In genomic region chr5:149888280-149888679, GRCh38 we compare ENCODE assay signal across 22 cellular contexts. TPM values are rescaled to one million over a fixed set of nuclear protein-coding genes. Genes with fewer than 3 reads are reported as not detected.
"Had no signal": no experiment of that assay in that cellular context is flagged by ENCODE, and none has a peak within 500 bp of the region (broad histone marks: within the 10 kb centered on the region; RNA-seq: fewer than 3 reads in every experiment).

No MANE protein-coding gene starts in this region.

- H3K27ac ChIP-seq: gastrocnemius medialis, left lung, ovary, thoracic aorta had no signal

- H3K27ac Mint-ChIP-seq: activated CD4-positive, alpha-beta T cell treated with anti-CD3 and anti-CD28 coated beads, Interleukin-2, amount 10 ng/mL, durations not matched to agents 7 days and 5 days; activated naive CD4-positive, alpha-beta T cell treated with anti-CD3 and anti-CD28 coated beads, Interleukin-2, amount 10 ng/mL, durations not matched to agents 7 days and 5 days; activated naive CD8-positive, alpha-beta T cell treated with anti-CD3 and anti-CD28 coated beads, Interleukin-2, amount 50 U/mL, for 24 hours; naive thymus-derived CD4-positive, alpha-beta T cell; stimulated activated naive B cell treated with anti-CD40 and anti-IgM and Interleukin-4, amounts not matched to agents 10 μg/mL and 1 μg/mL and 100 μg/mL, for 72 hours had no signal

- H3K4me1 Mint-ChIP-seq: activated CD4-positive, alpha-beta T cell treated with anti-CD3 and anti-CD28 coated beads, Interleukin-2, amount 10 ng/mL, durations not matched to agents 7 days and 5 days; activated naive CD4-positive, alpha-beta T cell treated with anti-CD3 and anti-CD28 coated beads, Interleukin-2, amount 10 ng/mL, durations not matched to agents 7 days and 5 days; activated naive CD8-positive, alpha-beta T cell treated with anti-CD3 and anti-CD28 coated beads, Interleukin-2, amount 50 U/mL, for 24 hours; naive thymus-derived CD4-positive, alpha-beta T cell; stimulated activated naive B cell treated with anti-CD40 and anti-IgM and Interleukin-4, amounts not matched to agents 10 μg/mL and 1 μg/mL and 100 μg/mL, for 72 hours had no signal

- ATAC-seq: activated naive CD8-positive, alpha-beta T cell treated with anti-CD3 and anti-CD28 coated beads, Interleukin-2, amount 50 U/mL, for 24 hours; esophagus mucosa; gastrocnemius medialis; mucosa of descending colon; naive thymus-derived CD4-positive, alpha-beta T cell; sciatic nerve; stimulated activated naive B cell treated with anti-CD40 and anti-IgM and Interleukin-4, amounts not matched to agents 10 μg/mL and 1 μg/mL and 100 μg/mL, for 72 hours had no signal

- H3K36me3 Mint-ChIP-seq: activated naive CD4-positive, alpha-beta T cell treated with anti-CD3 and anti-CD28 coated beads, Interleukin-2, amount 10 ng/mL, durations not matched to agents 7 days and 5 days; stimulated activated naive B cell treated with anti-CD40 and anti-IgM and Interleukin-4, amounts not matched to agents 10 μg/mL and 1 μg/mL and 100 μg/mL, for 72 hours had no signal

- H3K27me3 ChIP-seq: gastrocnemius medialis, left lung, ovary, upper lobe of left lung had no signal

- H3K9me3 ChIP-seq: gastrocnemius medialis, left lung, mucosa of descending colon, ovary, thoracic aorta, upper lobe of left lung had no signal

- H3K4me3 ChIP-seq: gastrocnemius medialis, left lung, mucosa of descending colon, ovary, thoracic aorta, upper lobe of left lung had no signal

- H3K27me3 Mint-ChIP-seq: activated CD4-positive, alpha-beta T cell treated with anti-CD3 and anti-CD28 coated beads, Interleukin-2, amount 10 ng/mL, durations not matched to agents 7 days and 5 days had no signal

- H3K4me1 ChIP-seq: gastrocnemius medialis, left lung had no signal

- H3K9me3 Mint-ChIP-seq: activated CD4-positive, alpha-beta T cell treated with anti-CD3 and anti-CD28 coated beads, Interleukin-2, amount 10 ng/mL, durations not matched to agents 7 days and 5 days; activated naive CD4-positive, alpha-beta T cell treated with anti-CD3 and anti-CD28 coated beads, Interleukin-2, amount 10 ng/mL, durations not matched to agents 7 days and 5 days; activated naive CD8-positive, alpha-beta T cell treated with anti-CD3 and anti-CD28 coated beads, Interleukin-2, amount 50 U/mL, for 24 hours; stimulated activated naive B cell treated with anti-CD40 and anti-IgM and Interleukin-4, amounts not matched to agents 10 μg/mL and 1 μg/mL and 100 μg/mL, for 72 hours had no signal

- DNase-seq: activated CD4-positive, alpha-beta T cell treated with anti-CD3 and anti-CD28 coated beads, Interleukin-2, amount 10 ng/mL, durations not matched to agents 7 days and 5 days; activated CD8-positive, alpha-beta memory T cell treated with anti-CD3 and anti-CD28 coated beads, Interleukin-2, amount 50 U/mL, for 48 hours; activated effector memory CD4-positive, alpha-beta T cell treated with Interleukin-2 at 50 U/mL for 16 hours; activated naive CD4-positive, alpha-beta T cell treated with anti-CD3 and anti-CD28 coated beads, Interleukin-2, amount 10 ng/mL, durations not matched to agents 7 days and 5 days; activated naive CD8-positive, alpha-beta T cell treated with anti-CD3 and anti-CD28 coated beads, Interleukin-2, amount 50 U/mL, for 24 hours; activated T-cell treated with anti-CD3 and anti-CD28 coated beads, Interleukin-2, amount 50 U/mL, for 48 hours; anterior cingulate cortex; cerebellar nuclear complex; effector CD8-positive, alpha-beta T cell; gastrocnemius medialis; left lung; mucosa of descending colon; naive thymus-derived CD4-positive, alpha-beta T cell; stimulated activated naive B cell treated with anti-CD40 and anti-IgM and Interleukin-4, amounts not matched to agents 10 μg/mL and 1 μg/mL and 100 μg/mL, for 72 hours; T-helper 9 cell; upper lobe of left lung had no signal

- H3K36me3 ChIP-seq: gastrocnemius medialis, left lung, ovary, thoracic aorta, upper lobe of left lung had no signal

- H3K4me3 Mint-ChIP-seq: activated CD4-positive, alpha-beta T cell treated with anti-CD3 and anti-CD28 coated beads, Interleukin-2, amount 10 ng/mL, durations not matched to agents 7 days and 5 days; activated naive CD4-positive, alpha-beta T cell treated with anti-CD3 and anti-CD28 coated beads, Interleukin-2, amount 10 ng/mL, durations not matched to agents 7 days and 5 days; activated naive CD8-positive, alpha-beta T cell treated with anti-CD3 and anti-CD28 coated beads, Interleukin-2, amount 50 U/mL, for 24 hours; naive thymus-derived CD4-positive, alpha-beta T cell; stimulated activated naive B cell treated with anti-CD40 and anti-IgM and Interleukin-4, amounts not matched to agents 10 μg/mL and 1 μg/mL and 100 μg/mL, for 72 hours had no signal

RNA-seq across cellular contexts. Expression of gene PDE6A, which starts 56.3 kb away (rescaled TPM):
- total RNA-seq: activated CD4-positive, alpha-beta T cell treated with anti-CD3 and anti-CD28 coated beads, Interleukin-2, amount 10 ng/mL, durations not matched to agents 7 days and 5 days; gastrocnemius medialis; kidney epithelial cell; left lung; lung microvascular endothelial cell; naive thymus-derived CD4-positive, alpha-beta T cell; sciatic nerve; thoracic aorta; upper lobe of left lung had no signal
